Comparison of ENCODE assay signal across 8 cellular contexts in genomic region chr3:48465531-48466378, GRCh38.
DNase-seq lines count a peak whose midpoint lies in the region; ATAC-seq and FAIRE-seq lines count a peak whose summit lies in the region.

No MANE protein-coding gene starts in this region.

- peak; percentile 99 for FAIRE-seq in A204.1 (lab: Jason Lieb, UNC)

- peak; percentile 55 for ATAC-seq in GM18517 (IDR thresholded peaks at IDR 0.05; ENCODE audit: unreplicated experiment)
- ATAC-seq in HG03025 (IDR thresholded peaks at IDR 0.05; ENCODE audit: low FRiP score, unreplicated experiment), result peak; percentile 75
- ATAC-seq in activated CD4-positive, CD25-positive, alpha-beta regulatory T cell treated with anti-CD3 and anti-CD28 coated beads, Interleukin-2, amount 50 U/mL, for 24 hours, result peak; percentile 96 to 97

- peak; percentile 91 for DNase-seq in NCI-H2196 (lab: John Stamatoyannopoulos, UW; ENCODE audit: unreplicated experiment)
- peak; percentile 98 to 99 for DNase-seq in cerebellar nuclear complex (lab: John Stamatoyannopoulos, UW)
- peak; percentile 100 for DNase-seq in islet precursor cell
- peak; percentile 64 to 73 for DNase-seq in stimulated activated CD4-positive, alpha-beta T cell treated with anti-CD3 and anti-CD28 coated beads, Interleukin-12 subunit alpha, Interleukin-12 subunit beta, amount 100 ng/mL, for 24 hours (ENCODE audit: low read depth in 2 of 2)

Comparison
In these comparisons a context has a peak if more than half of its experiments do, and no peak if none do; other contexts are left out.
1. Peak in every context shown above with its lines: DNase-seq and ATAC-seq.